29 cellular contexts compared by ENCODE assay signal in genomic region chr4:5478116-5478515, GRCh38.
"Had no signal": no experiment of that assay in that cellular context is flagged by ENCODE, and none has a peak within 500 bp of the region (broad histone marks: within the 10 kb centered on the region; RNA-seq: fewer than 3 reads in every experiment).

No MANE protein-coding gene starts in this region.

- H3K9ac ChIP-seq: neural progenitor cell had no signal

- H3K36me3 Mint-ChIP-seq: naive thymus-derived CD4-positive, alpha-beta T cell; neural progenitor cell had no signal

- H3K36me3 ChIP-seq: colonic mucosa, esophagus squamous epithelium, heart right ventricle, neural progenitor cell, prostate gland, right atrium auricular region, suprapubic skin, transverse colon, upper lobe of right lung, uterus had no signal

- H3K27me3 Mint-ChIP-seq: naive thymus-derived CD4-positive, alpha-beta T cell; stimulated activated naive CD8-positive, alpha-beta T cell treated with anti-CD3 and anti-CD28 coated beads, Interleukin-15, amount 100 ng/mL, for 72 hours had no signal

- H3K9me3 Mint-ChIP-seq: neural progenitor cell had no signal

- H3K9me3 ChIP-seq: colonic mucosa, prostate gland, right atrium auricular region, suprapubic skin, transverse colon, upper lobe of right lung, uterus had no signal

- H3K4me1 ChIP-seq: colonic mucosa, esophagus squamous epithelium, heart right ventricle, neural progenitor cell, prostate gland, right atrium auricular region, suprapubic skin, transverse colon, upper lobe of right lung, uterus had no signal

- H3K27me3 ChIP-seq: colonic mucosa, esophagus squamous epithelium, heart right ventricle, neural progenitor cell, right atrium auricular region, suprapubic skin, transverse colon, upper lobe of right lung, uterus had no signal

- H3K4me3 ChIP-seq: colonic mucosa, esophagus squamous epithelium, heart right ventricle, neural progenitor cell, prostate gland, right atrium auricular region, smooth muscle cell, suprapubic skin, transverse colon, upper lobe of right lung, uterus had no signal

- H3K27ac Mint-ChIP-seq: naive thymus-derived CD4-positive, alpha-beta T cell; nephron; neural progenitor cell; stimulated activated naive CD8-positive, alpha-beta T cell treated with anti-CD3 and anti-CD28 coated beads, Interleukin-15, amount 100 ng/mL, for 72 hours had no signal

- DNase-seq: colonic mucosa; dermis blood vessel endothelial cell; effector memory CD4-positive, alpha-beta T cell; erythroblast; esophagus squamous epithelium; foreskin melanocyte; glutamatergic neuron; heart right ventricle; hippocampal formation; mesenchymal stem cell; midbrain; naive thymus-derived CD4-positive, alpha-beta T cell; stimulated activated CD4-positive, alpha-beta T cell treated with anti-CD3 and anti-CD28 coated beads, Interleukin-12 subunit alpha, Interleukin-12 subunit beta, amount 100 ng/mL, for 4 hours; stimulated activated CD4-positive, alpha-beta T cell treated with anti-CD3 and anti-CD28 coated beads, Interleukin-1b, Interleukin-23, amount 100 ng/mL, for 48 hours; stimulated activated CD4-positive, alpha-beta T cell treated with anti-CD3 and anti-CD28 coated beads, Interleukin-4, amount 100 ng/mL, for 1 hour; stimulated activated CD8-positive, alpha-beta memory T cell treated with anti-CD3 and anti-CD28 coated beads, Interleukin-4, amount 100 ng/mL, for 48 hours; stimulated activated naive CD4-positive, alpha-beta T cell; stimulated activated naive CD8-positive, alpha-beta T cell treated with anti-CD3 and anti-CD28 coated beads, Interleukin-15, amount 100 ng/mL, for 72 hours; transverse colon; uterus had no signal

- H3K4me3 Mint-ChIP-seq: naive thymus-derived CD4-positive, alpha-beta T cell; nephron; neural progenitor cell; stimulated activated naive CD8-positive, alpha-beta T cell treated with anti-CD3 and anti-CD28 coated beads, Interleukin-15, amount 100 ng/mL, for 72 hours had no signal

- ATAC-seq: heart right ventricle; left lobe of liver; naive thymus-derived CD4-positive, alpha-beta T cell; sciatic nerve; stimulated activated naive CD8-positive, alpha-beta T cell treated with anti-CD3 and anti-CD28 coated beads, Interleukin-15, amount 100 ng/mL, for 72 hours; upper lobe of right lung had no signal

- H3K4me1 Mint-ChIP-seq: naive thymus-derived CD4-positive, alpha-beta T cell; nephron; neural progenitor cell; stimulated activated naive CD8-positive, alpha-beta T cell treated with anti-CD3 and anti-CD28 coated beads, Interleukin-15, amount 100 ng/mL, for 72 hours had no signal

- H3K27ac ChIP-seq: colonic mucosa, esophagus squamous epithelium, heart right ventricle, neural progenitor cell, prostate gland, right atrium auricular region, suprapubic skin, transverse colon, upper lobe of right lung, uterus had no signal
